In the genomic region with DNA sequence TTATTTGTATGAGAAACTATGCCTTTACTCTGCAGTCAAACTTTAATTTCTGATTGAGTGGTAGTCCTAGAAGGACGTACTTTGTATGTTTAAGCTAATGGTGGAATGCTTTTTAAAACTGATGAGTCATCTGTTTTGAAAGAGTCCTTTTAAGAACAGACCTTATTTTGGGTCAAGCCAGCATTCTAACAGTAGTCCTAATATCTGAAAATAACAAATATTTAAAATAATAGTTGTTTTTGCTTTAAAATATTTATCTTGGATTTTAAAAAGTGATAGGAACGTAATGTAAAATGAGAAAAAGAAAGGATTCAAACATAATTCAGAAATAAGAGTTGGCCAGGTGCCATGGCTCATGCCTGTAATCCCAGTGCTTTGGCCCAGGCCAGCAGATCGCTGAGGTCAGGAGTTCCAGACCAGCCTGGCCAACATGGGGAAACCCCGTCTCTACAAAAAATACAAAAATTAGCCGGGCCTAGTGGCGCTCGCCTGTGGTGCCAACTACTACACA, we compare ENCODE assay signal across 8 cellular contexts. TPM values are rescaled to one million over a fixed set of nuclear protein-coding genes. Genes with fewer than 3 reads are reported as not detected.
DNase-seq lines count a peak whose midpoint lies in the region; ATAC-seq and TF ChIP-seq lines count a peak whose summit lies in the region.

No MANE protein-coding gene starts in this region.

- ATAC-seq in GM18498 (IDR thresholded peaks at IDR 0.05; ENCODE audit: unreplicated experiment) = no peak

- H3K4me3 Mint-ChIP-seq in MCF 10A (ENCODE audit: unreplicated experiment) = peak overlapping the region; percentile 77

- H3K4me1 Mint-ChIP-seq in MCF 10A (ENCODE audit: insufficient read depth, unreplicated experiment) = peaks cover 26% of the 10 kb centered on the region

- H3K9me3 Mint-ChIP-seq in MCF 10A (ENCODE audit: unreplicated experiment) = no peaks in the 10 kb centered on the region

- no TSS peak for BruUV-seq in MCF 10A (replicated peaks; lab: Mats Ljungman, UMichigan)

- H3K27me3 Mint-ChIP-seq in MCF 10A (ENCODE audit: insufficient read depth, unreplicated experiment) = no peaks in the 10 kb centered on the region

- CTCF ChIA-PET in MCF 10A (lab: Yijun Ruan, JAX) = interaction anchor here (0.5 to 6.1 kb wide), 5 partner anchors 10 to 404 kb away, joined by 3 to 63 read pairs (median 5); no protein-coding TSS in a partner anchor

- peaks cover 23% of the 10 kb centered on the region for H3K36me3 Mint-ChIP-seq in MCF 10A (ENCODE audit: insufficient read depth, unreplicated experiment)

- POLR2A ChIA-PET in MCF 10A (lab: Yijun Ruan, JAX) = interaction anchor here (0.6 to 4.3 kb wide), 27 partner anchors 7 to 1089 kb away, joined by 3 to 76 read pairs (median 5); a partner anchor contains a TSS

- intact Hi-C loops in MCF 10A (cut with micrococcal nuclease) = no loop called here

- TF ChIP-seq CTCF in MCF 10A (IDR thresholded peaks at IDR 0.05; ENCODE audit: unreplicated experiment) = no peak

- peak; percentile 38 for DNase-seq in DMS53 (lab: John Stamatoyannopoulos, UW)
- DNase-seq in M059J (ENCODE audit: low read depth) = peak; percentile 82
- peak; percentile 69 for DNase-seq in MCF 10A (ENCODE audit: unreplicated experiment)
- peak; percentile 41 for DNase-seq in medulla oblongata (ENCODE audit: extremely low spot score)
- DNase-seq in UCSD-AML1 (lab: John Stamatoyannopoulos, UW; ENCODE audit: unreplicated experiment) = no peak
- no peak for DNase-seq in inferior parietal cortex (ENCODE audit: extremely low spot score)
- DNase-seq in DMS114 treated with DMSO at 0.1 percent for 48 hours (lab: John Stamatoyannopoulos, UW; ENCODE audit: unreplicated experiment) = no peak

- peak overlapping the region; percentile 83 for H3K27ac Mint-ChIP-seq in MCF 10A (ENCODE audit: low read depth, unreplicated experiment)

RNA-seq across cellular contexts. Expression of a gene that starts 1.3 kb away (rescaled TPM):
- total RNA-seq in M059J (2014; rRNA removed; shearing (Covaris generic)) = 31.4 and 40.0 TPM in 2 replicates
- total RNA-seq in MCF 10A (2022) = 25.8 and 28.8 TPM in 2 replicates

Comparison
In these comparisons a context has a peak if more than half of its experiments do, and no peak if none do; other contexts are left out.
1. DNase-seq: peak in DMS53 (single experiment), M059J (single experiment), MCF 10A (single experiment) and medulla oblongata (single experiment); none in UCSD-AML1 (single experiment), inferior parietal cortex (single experiment) and DMS114 treated with DMSO at 0.1 percent for 48 hours (single experiment).